In genomic region chr22:33331017-33331416, GRCh38 we compare ENCODE assay signal across 24 cellular contexts.
"Had no signal": no experiment of that assay in that cellular context is flagged by ENCODE, and none has a peak within 500 bp of the region (broad histone marks: within the 10 kb centered on the region; RNA-seq: fewer than 3 reads in every experiment).

No MANE protein-coding gene starts in this region.

- H3K27me3 ChIP-seq: dorsolateral prefrontal cortex, esophagus muscularis mucosa, gastroesophageal sphincter, heart left ventricle, hepatocyte, left lung had no signal

- H3K4me2 ChIP-seq: hepatocyte had no signal

- H3K4me1 ChIP-seq: gastroesophageal sphincter, left lung, lower lobe of right lung had no signal

- ATAC-seq: foreskin keratinocyte, gastroesophageal sphincter, heart left ventricle, left colon, left lung, left ventricle myocardium superior, lower lobe of right lung had no signal

- H3K4me3 ChIP-seq: coronary artery, dorsolateral prefrontal cortex, esophagus muscularis mucosa, gastroesophageal sphincter, heart left ventricle, hepatocyte, left lung, lower lobe of right lung had no signal

- H3K27ac ChIP-seq: coronary artery, esophagus muscularis mucosa, foreskin keratinocyte, gastroesophageal sphincter, heart left ventricle, hepatocyte, left lung, lower lobe of right lung had no signal

- H3K9me3 ChIP-seq: esophagus muscularis mucosa, gastroesophageal sphincter, heart left ventricle, left lung, lower lobe of right lung had no signal

- DNase-seq: dermis blood vessel endothelial cell; dorsolateral prefrontal cortex; effector CD4-positive, alpha-beta T cell; effector memory CD4-positive, alpha-beta T cell; foreskin keratinocyte; heart left ventricle; hypothalamus; immature natural killer cell; islet precursor cell; kidney; kidney glomerular epithelial cell; left colon; left lung; left ventricle myocardium superior; lower lobe of right lung; mesendoderm; midbrain had no signal

- FAIRE-seq: colon, endothelial cell of umbilical vein, frontal cortex, kidney had no signal

- H2AFZ ChIP-seq: hepatocyte had no signal

- H3K36me3 ChIP-seq: left lung, lower lobe of right lung had no signal

- H3K79me2 ChIP-seq: hepatocyte had no signal
